11 cellular contexts compared by ENCODE assay signal in genomic region chr6:111573118-111573883, GRCh38. TPM values are rescaled to one million over a fixed set of nuclear protein-coding genes. Genes with fewer than 3 reads are reported as not detected.
DNase-seq lines count a peak whose midpoint lies in the region; ATAC-seq, FAIRE-seq and TF ChIP-seq lines count a peak whose summit lies in the region.
"Had no signal": no experiment of that assay in that cellular context is flagged by ENCODE, and none has a peak within 500 bp of the region (broad histone marks: within the 10 kb centered on the region; RNA-seq: fewer than 3 reads in every experiment).

No MANE protein-coding gene starts in this region.

- peak; percentile 44 for DNase-seq in AG20443 (ENCODE audit: low spot score)
- DNase-seq in NCI-H2227 treated with DMSO at 0.1 percent for 48 hours (lab: John Stamatoyannopoulos, UW): peak; percentile 71
- peak; percentile 49 for DNase-seq in dermis blood vessel endothelial cell
- no peak for DNase-seq in naive thymus-derived CD8-positive, alpha-beta T cell
- DNase-seq in NOMO-1 (lab: John Stamatoyannopoulos, UW; ENCODE audit: unreplicated experiment in 2 of 2): no peak
- DNase-seq in hepatic stellate cell (ENCODE audit: low spot score): no peak
- no peak for DNase-seq in kidney
- DNase-seq in NCI-H1105 treated with DMSO at 0.1 percent for 48 hours (lab: John Stamatoyannopoulos, UW): no peak

- peak overlapping the region in 1 of 10 donors; percentile 45 for H3K4me3 Mint-ChIP-seq in naive thymus-derived CD8-positive, alpha-beta T cell
- H3K4me3 Mint-ChIP-seq: central memory CD8-positive, alpha-beta T cell had no signal

- H3K27ac Mint-ChIP-seq in naive thymus-derived CD8-positive, alpha-beta T cell: peak overlapping the region in 6 of 10 donors; percentile 10 to 80 (median 46)

- peaks cover 4 to 24% (median 5%) of the 10 kb centered on the region in 4 donors for H3K4me1 Mint-ChIP-seq in naive thymus-derived CD8-positive, alpha-beta T cell
- H3K4me1 Mint-ChIP-seq: central memory CD8-positive, alpha-beta T cell had no signal

- POLR2A ChIA-PET in naive thymus-derived CD8-positive, alpha-beta T cell (lab: Charles Lee): interaction anchor here (0.5 kb wide), 1 partner anchor 499 kb away, joined by 3 read pairs; no protein-coding TSS in a partner anchor

- H3K9ac ChIP-seq in kidney (ENCODE audit: low read length in 2 of 2): peak overlapping the region in 1 of 2 donors; percentile 9
- H3K9ac ChIP-seq: parathyroid adenoma had no signal

- H3K27ac ChIP-seq in kidney (ENCODE audit: low read depth in 2 of 2, low read length in 2 of 2): no peak overlapping the region
- H3K27ac ChIP-seq: parathyroid adenoma, PC-9 had no signal

- no peak overlapping the region for H3K4me3 ChIP-seq in kidney (ENCODE audit: low read length in 2 of 2)
- H3K4me3 ChIP-seq: PC-9 had no signal

- ATAC-seq in naive thymus-derived CD8-positive, alpha-beta T cell: no peak

- peaks cover 6 to 8% of the 10 kb centered on the region in 2 donors for H3K4me1 ChIP-seq in kidney (ENCODE audit: control insufficient read depth in 1 of 2, insufficient read depth in 1 of 2, low read depth in 1 of 2, low read length in 2 of 2)

- no peak for FAIRE-seq in kidney (lab: Jason Lieb, UNC)

- intact Hi-C loops in kidney (cut with DNase I): no loop called here

- H3K36me3 ChIP-seq in kidney (ENCODE audit: control insufficient read depth in 1 of 2, insufficient read depth in 2 of 2, low read length in 2 of 2): peaks cover 2 to 9% of the 10 kb centered on the region in 2 donors

- no peaks in the 10 kb centered on the region for H3K9me3 ChIP-seq in kidney (ENCODE audit: control insufficient read depth in 1 of 2, low read length in 2 of 2)

- no peak for TF ChIP-seq CTCF in kidney (IDR thresholded peaks at IDR 0.05; ENCODE audit: borderline replicate concordance, extremely low read depth, insufficient read depth)

- no peaks in the 10 kb centered on the region for H3K27me3 Mint-ChIP-seq in naive thymus-derived CD8-positive, alpha-beta T cell
- H3K27me3 Mint-ChIP-seq: central memory CD8-positive, alpha-beta T cell had no signal

- H3K36me3 Mint-ChIP-seq in naive thymus-derived CD8-positive, alpha-beta T cell: peaks cover 0 to 84% (median 20%) of the 10 kb centered on the region in 3 donors

- no peaks in the 10 kb centered on the region for H3K9me3 Mint-ChIP-seq in naive thymus-derived CD8-positive, alpha-beta T cell
- H3K9me3 Mint-ChIP-seq: central memory CD8-positive, alpha-beta T cell had no signal

RNA-seq across cellular contexts. Expression of gene TRAF3IP2, which starts 32.4 kb away (rescaled TPM):
- total RNA-seq in dermis blood vessel endothelial cell (16.5 and 17.3 TPM in 2 replicates), kidney (30.0 TPM)
- 10 to 100 TPM; 16.4 to 17.1 TPM for total RNA-seq in naive thymus-derived CD8-positive, alpha-beta T cell
- polyA plus RNA-seq in naive thymus-derived CD8-positive, alpha-beta T cell: 10 to 100 TPM in 2 of 3 donors, 1 to 10 TPM in 1; 9.4 to 20.1 (median 17.0) TPM
- 15.7 TPM for polyA plus RNA-seq in kidney (ENCODE audit: insufficient read depth, low read depth, low replicate concordance)

Comparison
In these comparisons a context has a peak if more than half of its experiments do, and no peak if none do; other contexts are left out.
1. DNase-seq: peak in AG20443 (single experiment), NCI-H2227 treated with DMSO at 0.1 percent for 48 hours (single experiment) and dermis blood vessel endothelial cell (single experiment); none in naive thymus-derived CD8-positive, alpha-beta T cell (0 of 10), NOMO-1 (0 of 2), hepatic stellate cell (single experiment), kidney (single experiment) and NCI-H1105 treated with DMSO at 0.1 percent for 48 hours (single experiment).